8 cellular contexts compared by ENCODE assay signal in genomic region chr19:18543814-18544475, GRCh38. TPM values are rescaled to one million over a fixed set of nuclear protein-coding genes. Genes with fewer than 3 reads are reported as not detected.
DNase-seq lines count a peak whose midpoint lies in the region; ATAC-seq, FAIRE-seq and TF ChIP-seq lines count a peak whose summit lies in the region.

No MANE protein-coding gene starts in this region.

- intact Hi-C loops in activated T-helper 1 cell treated with anti-CD3 and anti-CD28 coated beads, Interleukin-12 subunit alpha, Interleukin-12 subunit beta, Interleukin-2, Interleukin-4 antibody, amounts not matched to agents 30 ng/mL and 10 ng/mL and 1 ng/mL, durations not matched to agents 14 hours and 24 hours and 36 hours (cut with micrococcal nuclease): loop anchor here (1.0 to 5.0 kb wide), 6 partner anchors 13 to 352 kb away; partner anchors contain the start of genes ELL, KLHL26, KXD1 and MPV17L2
- intact Hi-C loops in ovary (cut with DNase I): no loop called here

- H3K36me3 Mint-ChIP-seq in CD8-positive, alpha-beta memory T cell: peaks cover 0 to 38% (median 0%) of the 10 kb centered on the region in 3 donors
- peaks cover 6% of the 10 kb centered on the region for H3K36me3 Mint-ChIP-seq in activated T-helper 1 cell treated with anti-CD3 and anti-CD28 coated beads, Interleukin-12 subunit alpha, Interleukin-12 subunit beta, Interleukin-2, Interleukin-4 antibody, amounts not matched to agents 30 ng/mL and 10 ng/mL and 1 ng/mL, durations not matched to agents 14 hours and 24 hours and 36 hours (ENCODE audit: low read depth)

- H3K4me1 Mint-ChIP-seq in CD8-positive, alpha-beta memory T cell: peaks cover 17 to 30% (median 19%) of the 10 kb centered on the region in 3 donors
- H3K4me1 Mint-ChIP-seq in activated T-helper 1 cell treated with anti-CD3 and anti-CD28 coated beads, Interleukin-12 subunit alpha, Interleukin-12 subunit beta, Interleukin-2, Interleukin-4 antibody, amounts not matched to agents 30 ng/mL and 10 ng/mL and 1 ng/mL, durations not matched to agents 14 hours and 24 hours and 36 hours (ENCODE audit: low read depth): peaks cover 27% of the 10 kb centered on the region

- 11 to 12% methylated on average over 2 to 5 of the region's 12 CpGs for WGBS in gastroesophageal sphincter (ENCODE audit: low coverage in 1 of 2), 2 donors
- 9 to 20% (median 11%) methylated on average over 9 to 12 of the region's 12 CpGs for WGBS in ovary, 3 donors

- TF ChIP-seq CTCF in Peyer's patch (IDR thresholded peaks at IDR 0.05): peak in 3 of 6 experiments; percentile 32 to 47 (median 40)
- TF ChIP-seq CTCF in gastroesophageal sphincter (IDR thresholded peaks at IDR 0.05): no peak
- TF ChIP-seq CTCF in ovary (IDR thresholded peaks at IDR 0.05): no peak

- ATAC-seq in GM19395 (IDR thresholded peaks at IDR 0.05; ENCODE audit: unreplicated experiment) (peak; percentile 70), HG03571 (IDR thresholded peaks at IDR 0.05; ENCODE audit: unreplicated experiment) (peak; percentile 45), gastroesophageal sphincter (peak; percentile 51)

- H3K4me3 ChIP-seq in CD8-positive, alpha-beta memory T cell (ENCODE audit: low read length): peak overlapping the region; percentile 42
- H3K4me3 ChIP-seq in Peyer's patch: peak overlapping the region; percentile 87 to 98 (median 92)
- peak overlapping the region; percentile 82 to 93 for H3K4me3 ChIP-seq in gastroesophageal sphincter
- H3K4me3 ChIP-seq in ovary: peak overlapping the region; percentile 93

- H3K27ac Mint-ChIP-seq in CD8-positive, alpha-beta memory T cell: peak overlapping the region; percentile 80 to 99 (median 96)
- peak overlapping the region; percentile 99 for H3K27ac Mint-ChIP-seq in activated T-helper 1 cell treated with anti-CD3 and anti-CD28 coated beads, Interleukin-12 subunit alpha, Interleukin-12 subunit beta, Interleukin-2, Interleukin-4 antibody, amounts not matched to agents 30 ng/mL and 10 ng/mL and 1 ng/mL, durations not matched to agents 14 hours and 24 hours and 36 hours

- H3K27me3 Mint-ChIP-seq in CD8-positive, alpha-beta memory T cell: no peaks in the 10 kb centered on the region
- H3K27me3 Mint-ChIP-seq in activated T-helper 1 cell treated with anti-CD3 and anti-CD28 coated beads, Interleukin-12 subunit alpha, Interleukin-12 subunit beta, Interleukin-2, Interleukin-4 antibody, amounts not matched to agents 30 ng/mL and 10 ng/mL and 1 ng/mL, durations not matched to agents 14 hours and 24 hours and 36 hours (ENCODE audit: insufficient read depth): peaks cover 7% of the 10 kb centered on the region

- TF ChIP-seq POLR2A in Peyer's patch (IDR thresholded peaks at IDR 0.05) (peak; percentile 48 to 60), gastroesophageal sphincter (IDR thresholded peaks at IDR 0.05) (no peak), ovary (IDR thresholded peaks at IDR 0.05) (no peak)

- H3K36me3 ChIP-seq in CD8-positive, alpha-beta memory T cell (ENCODE audit: insufficient read depth, low read length): no peaks in the 10 kb centered on the region
- H3K36me3 ChIP-seq in Peyer's patch (peaks cover 0 to 27% (median 0%) of the 10 kb centered on the region in 3 donors), gastroesophageal sphincter (peaks cover 0 to 28% of the 10 kb centered on the region in 2 donors), ovary (no peaks in the 10 kb centered on the region)

- no peaks in the 10 kb centered on the region for H3K27me3 ChIP-seq in CD8-positive, alpha-beta memory T cell (ENCODE audit: insufficient read depth, low read length, poor library complexity, severe bottlenecking)
- H3K27me3 ChIP-seq in Peyer's patch (no peaks in the 10 kb centered on the region), gastroesophageal sphincter (no peaks in the 10 kb centered on the region), ovary (no peaks in the 10 kb centered on the region)

- H3K9me3 Mint-ChIP-seq in CD8-positive, alpha-beta memory T cell: no peaks in the 10 kb centered on the region
- no peaks in the 10 kb centered on the region for H3K9me3 Mint-ChIP-seq in activated T-helper 1 cell treated with anti-CD3 and anti-CD28 coated beads, Interleukin-12 subunit alpha, Interleukin-12 subunit beta, Interleukin-2, Interleukin-4 antibody, amounts not matched to agents 30 ng/mL and 10 ng/mL and 1 ng/mL, durations not matched to agents 14 hours and 24 hours and 36 hours

- peak overlapping the region; percentile 55 for H3K27ac ChIP-seq in CD8-positive, alpha-beta memory T cell (ENCODE audit: low read depth, low read length)
- peak overlapping the region; percentile 91 to 96 (median 94) for H3K27ac ChIP-seq in Peyer's patch
- H3K27ac ChIP-seq in gastroesophageal sphincter: peak overlapping the region; percentile 88 to 98 (median 92)
- no peak overlapping the region for H3K27ac ChIP-seq in ovary

- H3K4me3 Mint-ChIP-seq in CD8-positive, alpha-beta memory T cell: peak overlapping the region; percentile 86 to 97 (median 93)
- peak overlapping the region; percentile 92 for H3K4me3 Mint-ChIP-seq in activated T-helper 1 cell treated with anti-CD3 and anti-CD28 coated beads, Interleukin-12 subunit alpha, Interleukin-12 subunit beta, Interleukin-2, Interleukin-4 antibody, amounts not matched to agents 30 ng/mL and 10 ng/mL and 1 ng/mL, durations not matched to agents 14 hours and 24 hours and 36 hours

- no peaks in the 10 kb centered on the region for H3K9me3 ChIP-seq in CD8-positive, alpha-beta memory T cell (ENCODE audit: low read length)
- H3K9me3 ChIP-seq in Peyer's patch (no peaks in the 10 kb centered on the region), gastroesophageal sphincter (no peaks in the 10 kb centered on the region), ovary (no peaks in the 10 kb centered on the region)

- no peak for FAIRE-seq in urothelium cell line (lab: Jason Lieb, UNC)

- TF ChIP-seq EP300 in gastroesophageal sphincter (IDR thresholded peaks at IDR 0.05) (no peak), ovary (IDR thresholded peaks at IDR 0.05) (no peak)

- H3K4me1 ChIP-seq in CD8-positive, alpha-beta memory T cell (ENCODE audit: insufficient read depth, low read length): peaks cover 17% of the 10 kb centered on the region
- H3K4me1 ChIP-seq in Peyer's patch: peaks cover 0 to 17% (median 9%) of the 10 kb centered on the region in 4 donors
- peaks cover 0 to 27% (median 13%) of the 10 kb centered on the region in 3 donors for H3K4me1 ChIP-seq in gastroesophageal sphincter
- no peaks in the 10 kb centered on the region for H3K4me1 ChIP-seq in ovary (ENCODE audit: insufficient read depth)

- POLR2A ChIA-PET in CD8-positive, alpha-beta memory T cell (lab: Charles Lee): interaction anchor here (0.5 to 1.7 kb wide), 6 partner anchors 12 to 50 kb away, joined by 3 to 16 read pairs (median 4); partner anchors contain the start of genes KXD1 and REX1BD

- CTCF ChIA-PET in CD8-positive, alpha-beta memory T cell (lab: Charles Lee): interaction anchor here (1.0 to 1.6 kb wide), 7 partner anchors 14 to 45 kb away, joined by 3 to 10 read pairs (median 6); partner anchors contain the start of genes KXD1, REX1BD and UBA52

- DNase-seq in CD8-positive, alpha-beta memory T cell: peak; percentile 52 to 86 (median 59)
- DNase-seq in Peyer's patch (peak; percentile 75 to 91 (median 77)), ovary (peak in 1 of 5 donors; percentile 38), urothelium cell line (ENCODE audit: low spot score) (peak; percentile 64)
- peak; percentile 81 for DNase-seq in activated T-helper 1 cell treated with anti-CD3 and anti-CD28 coated beads, Interleukin-12 subunit alpha, Interleukin-12 subunit beta, Interleukin-2, Interleukin-4 antibody, amounts not matched to agents 30 ng/mL and 10 ng/mL and 1 ng/mL, durations not matched to agents 14 hours and 24 hours and 36 hours (ENCODE audit: low spot score)

RNA-seq across cellular contexts. Expression of gene FKBP8, which starts 0.6 kb away (rescaled TPM):
- total RNA-seq in CD8-positive, alpha-beta memory T cell: 100 to 1,000 TPM; 161 to 170 TPM
- polyA plus RNA-seq in CD8-positive, alpha-beta memory T cell: 138 TPM
- total RNA-seq in Peyer's patch (100 to 1,000 TPM; 231 to 333 (median 264) TPM), gastroesophageal sphincter (100 to 1,000 TPM; 408 to 436 (median 418) TPM), ovary (100 to 1,000 TPM; 198 to 354 (median 290) TPM)
- total RNA-seq in activated T-helper 1 cell treated with anti-CD3 and anti-CD28 coated beads, Interleukin-12 subunit alpha, Interleukin-12 subunit beta, Interleukin-2, Interleukin-4 antibody, amounts not matched to agents 30 ng/mL and 10 ng/mL and 1 ng/mL, durations not matched to agents 14 hours and 24 hours and 36 hours: 163 and 167 TPM in 2 replicates
- 100 to 1,000 TPM in 1 of 2 donors, 10 to 100 TPM in 1; 14.1 to 319 TPM for polyA plus RNA-seq in ovary

RNA-seq across cellular contexts. Expression of gene KXD1, which starts 13.7 kb away (rescaled TPM):
- total RNA-seq in CD8-positive, alpha-beta memory T cell: 100 to 1,000 TPM; 127 to 128 TPM
- polyA plus RNA-seq in CD8-positive, alpha-beta memory T cell: 84.4 TPM
- total RNA-seq in Peyer's patch (100 to 1,000 TPM in 3 of 4 donors, 10 to 100 TPM in 1; 82.0 to 226 (median 142) TPM), gastroesophageal sphincter (100 to 1,000 TPM; 130 to 137 (median 135) TPM), ovary (10 to 100 TPM; 63.5 to 76.7 (median 65.9) TPM)
- 128 and 133 TPM in 2 replicates for total RNA-seq in activated T-helper 1 cell treated with anti-CD3 and anti-CD28 coated beads, Interleukin-12 subunit alpha, Interleukin-12 subunit beta, Interleukin-2, Interleukin-4 antibody, amounts not matched to agents 30 ng/mL and 10 ng/mL and 1 ng/mL, durations not matched to agents 14 hours and 24 hours and 36 hours
- polyA plus RNA-seq in ovary: 10 to 100 TPM; 52.0 to 78.3 TPM

RNA-seq across cellular contexts. Expression of gene ELL, which starts 22.1 kb away (rescaled TPM):
- 10 to 100 TPM; 24.4 to 25.5 TPM for total RNA-seq in CD8-positive, alpha-beta memory T cell
- polyA plus RNA-seq in CD8-positive, alpha-beta memory T cell: 22.1 TPM
- 10 to 100 TPM; 18.9 to 49.5 (median 34.2) TPM for total RNA-seq in Peyer's patch
- total RNA-seq in activated T-helper 1 cell treated with anti-CD3 and anti-CD28 coated beads, Interleukin-12 subunit alpha, Interleukin-12 subunit beta, Interleukin-2, Interleukin-4 antibody, amounts not matched to agents 30 ng/mL and 10 ng/mL and 1 ng/mL, durations not matched to agents 14 hours and 24 hours and 36 hours: 23.6 and 24.1 TPM in 2 replicates
- 10 to 100 TPM; 12.5 to 19.0 (median 14.7) TPM for total RNA-seq in gastroesophageal sphincter
- 10 to 100 TPM in 6 of 7 donors, 1 to 10 TPM in 1; 9.8 to 22.3 (median 19.8) TPM for total RNA-seq in ovary
- 10 to 100 TPM in 1 of 2 donors, 1 to 10 TPM in 1; 1.6 to 12.3 TPM for polyA plus RNA-seq in ovary

RNA-seq across cellular contexts. Expression of gene UBA52, which starts 27.7 kb away (rescaled TPM):
- 1,000 to 10,000 TPM; 1,684 to 1,700 TPM for total RNA-seq in CD8-positive, alpha-beta memory T cell
- 1,487 TPM for polyA plus RNA-seq in CD8-positive, alpha-beta memory T cell
- total RNA-seq in Peyer's patch (100 to 1,000 TPM; 222 to 609 (median 308) TPM), gastroesophageal sphincter (100 to 1,000 TPM; 371 to 644 (median 574) TPM), ovary (1,000 to 10,000 TPM; 1,269 to 1,882 (median 1,382) TPM)
- 1,472 and 1,500 TPM in 2 replicates for total RNA-seq in activated T-helper 1 cell treated with anti-CD3 and anti-CD28 coated beads, Interleukin-12 subunit alpha, Interleukin-12 subunit beta, Interleukin-2, Interleukin-4 antibody, amounts not matched to agents 30 ng/mL and 10 ng/mL and 1 ng/mL, durations not matched to agents 14 hours and 24 hours and 36 hours
- polyA plus RNA-seq in ovary: 1,000 to 10,000 TPM; 1,409 to 1,581 TPM

RNA-seq across cellular contexts. Expression of gene REX1BD, which starts 44.7 kb away (rescaled TPM):
- total RNA-seq in CD8-positive, alpha-beta memory T cell: 100 to 1,000 TPM; 107 to 110 TPM
- polyA plus RNA-seq in CD8-positive, alpha-beta memory T cell: 169 TPM
- 10 to 100 TPM; 68.1 to 76.3 (median 72.2) TPM for total RNA-seq in Peyer's patch
- total RNA-seq in activated T-helper 1 cell treated with anti-CD3 and anti-CD28 coated beads, Interleukin-12 subunit alpha, Interleukin-12 subunit beta, Interleukin-2, Interleukin-4 antibody, amounts not matched to agents 30 ng/mL and 10 ng/mL and 1 ng/mL, durations not matched to agents 14 hours and 24 hours and 36 hours: 134 and 135 TPM in 2 replicates
- total RNA-seq in gastroesophageal sphincter: 10 to 100 TPM; 64.8 to 72.6 (median 68.6) TPM
- 100 to 1,000 TPM in 2 of 7 donors, 10 to 100 TPM in 5; 46.5 to 146 (median 66.7) TPM for total RNA-seq in ovary
- polyA plus RNA-seq in ovary: 10 to 100 TPM in 1 of 2 donors, 1 to 10 TPM in 1; 5.3 to 89.2 TPM

Comparison
In these comparisons a context has a peak if more than half of its experiments do, and no peak if none do; other contexts are left out.
1. H3K27ac ChIP-seq: peak in CD8-positive, alpha-beta memory T cell (single experiment), Peyer's patch (4 of 4) and gastroesophageal sphincter (4 of 4); none in ovary (0 of 2).
2. H3K4me3 ChIP-seq: peak in every context shown above with its lines; median percentile 93 in ovary; 92 in Peyer's patch; 88 in gastroesophageal sphincter; 42 in CD8-positive, alpha-beta memory T cell.
3. POLR2A ChIP-seq: peak in Peyer's patch (2 of 2); none in gastroesophageal sphincter (0 of 2) and ovary (single experiment).
4. Peak in every context shown above with its lines, with median percentiles within 50 percentile points of each other: ATAC-seq.